In genomic region chr6:149854017-149854416, GRCh38 we compare ENCODE assay signal across 6 cellular contexts. TPM values are rescaled to one million over a fixed set of nuclear protein-coding genes. Genes with fewer than 3 reads are reported as not detected.
"Had no signal": no experiment of that assay in that cellular context is flagged by ENCODE, and none has a peak within 500 bp of the region (broad histone marks: within the 10 kb centered on the region; RNA-seq: fewer than 3 reads in every experiment).

No MANE protein-coding gene starts in this region.

RNA-seq across cellular contexts. Expression of gene RAET1E, which starts 43.9 kb away (rescaled TPM):
- total RNA-seq: activated T-cell treated with anti-CD3 and anti-CD28 coated beads, Interleukin-2, amount 50 U/mL, for 72 hours; cardiac muscle cell; naive thymus-derived CD8-positive, alpha-beta T cell; neural crest cell; T-helper 1 cell treated with Interleukin-12 subunit alpha and Interleukin-12 subunit beta and Interleukin-4 antibody, amounts not matched to agents 30 ng/mL and 1 ng/mL, for 36 hours; thoracic aorta had no signal
- polyA plus RNA-seq: cardiac muscle cell; naive thymus-derived CD8-positive, alpha-beta T cell had no signal
